Comparison of ENCODE assay signal across 7 cellular contexts in the genomic region with DNA sequence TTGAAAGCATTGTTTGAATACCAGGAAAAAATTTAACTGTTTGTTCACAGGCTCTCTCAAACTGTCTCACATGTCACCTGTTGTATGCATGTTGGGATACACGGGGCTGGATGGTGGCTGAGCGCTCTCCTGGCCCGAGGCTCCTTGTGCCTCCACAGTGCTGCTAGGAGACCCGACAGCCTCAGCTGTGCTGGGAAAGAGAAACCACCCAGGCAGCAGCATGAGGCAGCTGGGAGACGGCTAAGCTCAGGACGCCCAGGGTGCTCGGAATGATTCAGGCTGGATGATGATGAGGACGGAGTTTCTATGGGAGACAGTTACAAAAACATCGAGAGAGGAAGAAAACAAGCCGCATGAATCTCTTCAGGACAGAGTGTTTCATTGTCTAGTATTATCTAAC.
"Had no signal": no experiment of that assay in that cellular context is flagged by ENCODE, and none has a peak within 500 bp of the region (broad histone marks: within the 10 kb centered on the region; RNA-seq: fewer than 3 reads in every experiment).

No MANE protein-coding gene starts in this region.

- ATAC-seq: GM23338, HCT116, HepG2 had no signal

- H3K27ac ChIP-seq: HL-60 had no signal

- H3K4me3 ChIP-seq: GM23338 had no signal

- DNase-seq: H9, HFFc6, KBM-7 had no signal
